In genomic region chr6:13436691-13437568, GRCh38 we compare ENCODE assay signal across 22 cellular contexts. TPM values are rescaled to one million over a fixed set of nuclear protein-coding genes. Genes with fewer than 3 reads are reported as not detected.
DNase-seq lines count a peak whose midpoint lies in the region; ATAC-seq and TF ChIP-seq lines count a peak whose summit lies in the region.
"Had no signal": no experiment of that assay in that cellular context is flagged by ENCODE, and none has a peak within 500 bp of the region (broad histone marks: within the 10 kb centered on the region; RNA-seq: fewer than 3 reads in every experiment).

No MANE protein-coding gene starts in this region.

- H4K20me1 ChIP-seq in MM.1S (ENCODE audit: insufficient read depth, low read length): no peaks in the 10 kb centered on the region

- H3K36me3 ChIP-seq in MM.1S (replicated peaks; ENCODE audit: insufficient read depth, low read length) (no peaks in the 10 kb centered on the region), neutrophil (no peaks in the 10 kb centered on the region)
- H3K36me3 ChIP-seq: HAP-1, Peyer's patch had no signal

- peak overlapping the region; percentile 37; the same call in 1 of the 2 replicates for H3K4me2 ChIP-seq in MM.1S (ENCODE audit: low read depth, low read length)

- H3K4me3 ChIP-seq in MM.1S (ENCODE audit: low read length) (no peak overlapping the region), neutrophil (ENCODE audit: low read depth in 1 of 2, low read length in 1 of 2) (no peak overlapping the region)
- H3K4me3 ChIP-seq: HAP-1, Peyer's patch had no signal

- DNase-seq in NCI-H526 (lab: John Stamatoyannopoulos, UW) (peak; percentile 20 to 29), NCI-H526 treated with DMSO at 0.1 percent for 48 hours (lab: John Stamatoyannopoulos, UW) (no peak), MM.1S (no peak), SW480 (ENCODE audit: low spot score) (no peak), hypothalamus (lab: John Stamatoyannopoulos, UW) (no peak), MCF 10A (ENCODE audit: unreplicated experiment) (no peak)
- no peak for DNase-seq in central memory CD8-positive, alpha-beta T cell (ENCODE audit: low spot score in 2 of 2)
- DNase-seq: CD8-positive, alpha-beta T cell; DMS79; GDM1; Kasumi-1; NCI-H1436; NCI-H2029 treated with DMSO at 0.1 percent for 48 hours; NCI-H2171 treated with DMSO at 0.1 percent for 48 hours; NCI-H446 treated with DMSO at 0.1 percent for 48 hours; NCI-H82; Peyer's patch; Right ventricle myocardium superior had no signal

- no peak overlapping the region for H2AFZ ChIP-seq in MM.1S (ENCODE audit: low read length)

- H3K9ac ChIP-seq in MM.1S (ENCODE audit: low read length): no peak overlapping the region

- no peaks in the 10 kb centered on the region for H3K9me2 ChIP-seq in MM.1S (replicated peaks; ENCODE audit: insufficient read depth, low read length)

- peak overlapping the region; percentile 98 for H3K27ac Mint-ChIP-seq in central memory CD8-positive, alpha-beta T cell (ENCODE audit: low read depth)
- no peak overlapping the region for H3K27ac Mint-ChIP-seq in MCF 10A (ENCODE audit: low read depth, unreplicated experiment)

- ATAC-seq in central memory CD8-positive, alpha-beta T cell (replicated peaks; ENCODE audit: extremely low read depth, poor library complexity, severe bottlenecking): no peak
- ATAC-seq: CD8-positive, alpha-beta T cell had no signal

- BruUV-seq in MCF 10A (replicated peaks; lab: Mats Ljungman, UMichigan): no TSS peak

- POLR2A ChIA-PET in MCF 10A (lab: Yijun Ruan, JAX): interaction anchor here (0.5 kb wide), 2 partner anchors 28 to 491 kb away, joined by 3 read pairs; no protein-coding TSS in a partner anchor

- H3K4me1 ChIP-seq in MM.1S (ENCODE audit: low read length) (0 out of 2 replicates have a peak, but pooled peaks cover 3% of the 10 kb centered on the region), neutrophil (ENCODE audit: control insufficient read depth in 1 of 2, insufficient read depth in 1 of 2, low read depth in 1 of 2, low read length in 1 of 2) (peaks cover 69 to 72% of the 10 kb centered on the region in 2 experiments)

- intact Hi-C loops in MCF 10A (cut with micrococcal nuclease): no loop called here

- peaks cover 2% of the 10 kb centered on the region for H3K36me3 Mint-ChIP-seq in central memory CD8-positive, alpha-beta T cell (ENCODE audit: insufficient read depth)
- H3K36me3 Mint-ChIP-seq in MCF 10A (ENCODE audit: insufficient read depth, unreplicated experiment): no peaks in the 10 kb centered on the region
- H3K36me3 Mint-ChIP-seq: CD8-positive, alpha-beta T cell had no signal

- H3K79me2 ChIP-seq in MM.1S (ENCODE audit: low read length): no peaks in the 10 kb centered on the region

- CTCF ChIA-PET in MCF 10A (lab: Yijun Ruan, JAX): interaction anchor here (1.2 kb wide), 1 partner anchor 69 kb away, joined by 3 read pairs; no protein-coding TSS in a partner anchor

- H3K27ac ChIP-seq in MM.1S (ENCODE audit: low read length) (no peak overlapping the region), neutrophil (peak overlapping the region; percentile 85)
- H3K27ac ChIP-seq: 22Rv1, Peyer's patch, SK-N-MC had no signal

- H3K27me3 ChIP-seq in MM.1S (replicated peaks; ENCODE audit: insufficient read depth, low read length) (no peaks in the 10 kb centered on the region), neutrophil (no peaks in the 10 kb centered on the region)
- H3K27me3 ChIP-seq: Peyer's patch had no signal

- H3K4me1 Mint-ChIP-seq in central memory CD8-positive, alpha-beta T cell: peaks cover 41% of the 10 kb centered on the region
- peaks cover 6% of the 10 kb centered on the region for H3K4me1 Mint-ChIP-seq in MCF 10A (ENCODE audit: insufficient read depth, unreplicated experiment)

- H3K27me3 Mint-ChIP-seq in central memory CD8-positive, alpha-beta T cell: no peaks in the 10 kb centered on the region
- H3K27me3 Mint-ChIP-seq in MCF 10A (ENCODE audit: insufficient read depth, unreplicated experiment): no peaks in the 10 kb centered on the region

- no peaks in the 10 kb centered on the region for H3K9me3 ChIP-seq in MM.1S (replicated peaks; ENCODE audit: insufficient read depth, low read length)
- no peaks in the 10 kb centered on the region for H3K9me3 ChIP-seq in neutrophil
- H3K9me3 ChIP-seq: HAP-1, Peyer's patch had no signal

- no peaks in the 10 kb centered on the region for H3F3A ChIP-seq in MM.1S (ENCODE audit: insufficient read depth, low read length)

- H3K9me3 Mint-ChIP-seq in central memory CD8-positive, alpha-beta T cell: no peaks in the 10 kb centered on the region
- no peaks in the 10 kb centered on the region for H3K9me3 Mint-ChIP-seq in MCF 10A (ENCODE audit: unreplicated experiment)
- H3K9me3 Mint-ChIP-seq: CD8-positive, alpha-beta T cell had no signal

- TF ChIP-seq CTCF in MM.1S (IDR thresholded peaks at IDR 0.05; ENCODE audit: low read length) (no peak), neutrophil (IDR thresholded peaks at IDR 0.05) (no peak), MCF 10A (IDR thresholded peaks at IDR 0.05; ENCODE audit: unreplicated experiment) (no peak)

- peak overlapping the region; percentile 61 for H3K4me3 Mint-ChIP-seq in central memory CD8-positive, alpha-beta T cell
- no peak overlapping the region for H3K4me3 Mint-ChIP-seq in MCF 10A (ENCODE audit: unreplicated experiment)

RNA-seq across cellular contexts. Expression of gene GFOD1, which starts 50.5 kb away (rescaled TPM):
- 7.1 and 9.5 TPM in 2 replicates for total RNA-seq in MCF 10A (2022)

Comparison
In these comparisons a context has a peak if more than half of its experiments do, and no peak if none do; other contexts are left out.
1. DNase-seq: peak in NCI-H526 (2 of 2); none in NCI-H526 treated with DMSO at 0.1 percent for 48 hours (single experiment), MM.1S (single experiment), central memory CD8-positive, alpha-beta T cell (0 of 2), SW480 (single experiment), hypothalamus (0 of 51) and MCF 10A (single experiment).